In genomic region chr19:50333235-50333736, GRCh38 we compare ENCODE assay signal across 8 cellular contexts.
DNase-seq lines count a peak whose midpoint lies in the region; ATAC-seq and TF ChIP-seq lines count a peak whose summit lies in the region.

No MANE protein-coding gene starts in this region.

- peak overlapping the region; percentile 18 for H3K4me3 ChIP-seq in HFF-Myc (replicated peaks; ENCODE audit: low read depth, low read length)

- ATAC-seq in activated CD4-positive, CD25-positive, alpha-beta regulatory T cell treated with anti-CD3 and anti-CD28 coated beads, Interleukin-2, amount 50 U/mL, for 24 hours: peak; percentile 61 to 63
- no peak for ATAC-seq in GM18519 (IDR thresholded peaks at IDR 0.05; ENCODE audit: low FRiP score, unreplicated experiment)

- no peak for TF ChIP-seq CTCF in HFF-Myc (IDR thresholded peaks at IDR 0.05; ENCODE audit: low read depth, low read length, missing control alignments)

- DNase-seq in GF-D8 (lab: John Stamatoyannopoulos, UW) (peak; percentile 80), HFF-Myc (ENCODE audit: extremely low read depth, low read depth) (no peak), NCI-H1930 (lab: John Stamatoyannopoulos, UW) (peak; percentile 97), cerebellar cortex (ENCODE audit: low spot score) (peak; percentile 98), kidney glomerular epithelial cell (lab: John Stamatoyannopoulos, UW) (peak; percentile 91)
- DNase-seq in stimulated activated CD4-positive, alpha-beta T cell treated with anti-CD3 and anti-CD28 coated beads, Interleukin-15, amount 100 ng/mL, for 24 hours: peak; percentile 97
